ENCODE assay signal across 11 cellular contexts in the genomic region with DNA sequence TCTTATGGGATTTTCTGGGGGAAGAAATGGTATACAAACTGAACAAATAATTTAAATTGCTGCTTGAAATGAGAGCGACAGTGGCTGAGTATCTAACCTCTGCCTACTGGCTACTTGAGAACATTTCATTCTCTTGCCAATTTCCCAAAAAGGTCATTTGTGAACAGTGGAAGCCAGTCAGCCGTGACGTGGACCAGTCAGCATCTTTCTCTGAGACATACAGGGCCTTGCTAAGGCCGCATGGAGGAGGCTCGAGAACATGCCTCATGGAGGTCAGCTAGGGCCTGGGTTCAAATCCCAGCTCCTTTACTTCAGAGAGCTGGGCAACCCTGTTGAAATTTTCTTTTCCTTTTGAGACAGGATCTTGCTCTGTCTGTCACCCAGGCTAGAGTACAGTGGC. TPM values are rescaled to one million over a fixed set of nuclear protein-coding genes. Genes with fewer than 3 reads are reported as not detected.
DNase-seq lines count a peak whose midpoint lies in the region; ATAC-seq and TF ChIP-seq lines count a peak whose summit lies in the region.
"Had no signal": no experiment of that assay in that cellular context is flagged by ENCODE, and none has a peak within 500 bp of the region (broad histone marks: within the 10 kb centered on the region; RNA-seq: fewer than 3 reads in every experiment).

No MANE protein-coding gene starts in this region.

- H3K4me1 Mint-ChIP-seq in activated CD8-positive, alpha-beta memory T cell treated with anti-CD3 and anti-CD28 coated beads, Interleukin-2, amount 10 ng/mL, durations not matched to agents 7 days and 5 days: peaks cover 78% of the 10 kb centered on the region
- H3K4me1 Mint-ChIP-seq in activated T-helper 1 cell treated with anti-CD3 and anti-CD28 coated beads, Interleukin-12 subunit alpha, Interleukin-12 subunit beta, Interleukin-2, Interleukin-4 antibody, amounts not matched to agents 30 ng/mL and 10 ng/mL and 1 ng/mL, durations not matched to agents 14 hours and 24 hours and 36 hours (ENCODE audit: low read depth): peaks cover 71% of the 10 kb centered on the region

- intact Hi-C loops in activated T-helper 1 cell treated with anti-CD3 and anti-CD28 coated beads, Interleukin-12 subunit alpha, Interleukin-12 subunit beta, Interleukin-2, Interleukin-4 antibody, amounts not matched to agents 30 ng/mL and 10 ng/mL and 1 ng/mL, durations not matched to agents 14 hours and 24 hours and 36 hours (cut with micrococcal nuclease): loop anchor here (5.0 to 10.0 kb wide), 2 partner anchors 46 to 308 kb away; partner anchors contain the start of genes SLC1A5 and TMEM160
- intact Hi-C loops in stomach (cut with DNase I; ENCODE audit: low total_unique reads): no loop called here
- intact Hi-C loops in left colon (cut with DNase I, micrococcal nuclease): no loop called here

- TF ChIP-seq EP300 in stomach (IDR thresholded peaks at IDR 0.05): no peak

- ATAC-seq in activated CD8-positive, alpha-beta memory T cell treated with anti-CD3 and anti-CD28 coated beads, Interleukin-2, amount 10 ng/mL, durations not matched to agents 7 days and 5 days: no peak
- ATAC-seq in left colon: no peak
- no peak for ATAC-seq in GM21529 (IDR thresholded peaks at IDR 0.05; ENCODE audit: unreplicated experiment)

- peak overlapping the region; percentile 90 for H3K27ac Mint-ChIP-seq in activated CD8-positive, alpha-beta memory T cell treated with anti-CD3 and anti-CD28 coated beads, Interleukin-2, amount 10 ng/mL, durations not matched to agents 7 days and 5 days
- H3K27ac Mint-ChIP-seq in activated T-helper 1 cell treated with anti-CD3 and anti-CD28 coated beads, Interleukin-12 subunit alpha, Interleukin-12 subunit beta, Interleukin-2, Interleukin-4 antibody, amounts not matched to agents 30 ng/mL and 10 ng/mL and 1 ng/mL, durations not matched to agents 14 hours and 24 hours and 36 hours: peak overlapping the region; percentile 99

- no peaks in the 10 kb centered on the region for H3K27me3 Mint-ChIP-seq in activated CD8-positive, alpha-beta memory T cell treated with anti-CD3 and anti-CD28 coated beads, Interleukin-2, amount 10 ng/mL, durations not matched to agents 7 days and 5 days
- no peaks in the 10 kb centered on the region for H3K27me3 Mint-ChIP-seq in activated T-helper 1 cell treated with anti-CD3 and anti-CD28 coated beads, Interleukin-12 subunit alpha, Interleukin-12 subunit beta, Interleukin-2, Interleukin-4 antibody, amounts not matched to agents 30 ng/mL and 10 ng/mL and 1 ng/mL, durations not matched to agents 14 hours and 24 hours and 36 hours (ENCODE audit: insufficient read depth)

- H3K27ac ChIP-seq in stomach: peak overlapping the region in 4 of 5 donors; percentile 84 to 87 (median 86)

- CTCF ChIA-PET in activated CD8-positive, alpha-beta memory T cell treated with anti-CD3 and anti-CD28 coated beads, Interleukin-2, amount 10 ng/mL, durations not matched to agents 7 days and 5 days (lab: Charles Lee): interaction anchor here (0.6 to 4.1 kb wide), 10 partner anchors 9 to 80 kb away, joined by 3 to 36 read pairs (median 10); partner anchors contain the start of gene ZC3H4

- 65 to 86% (median 83%) methylated on average over 5 of the region's 5 CpGs for WGBS in stomach, 5 donors

- no peaks in the 10 kb centered on the region for H3K27me3 ChIP-seq in stomach

- peak; percentile 55 for DNase-seq in activated CD8-positive, alpha-beta memory T cell treated with anti-CD3 and anti-CD28 coated beads, Interleukin-2, amount 10 ng/mL, durations not matched to agents 7 days and 5 days
- no peak for DNase-seq in activated CD8-positive, alpha-beta memory T cell treated with anti-CD3 and anti-CD28 coated beads, Interleukin-2, amount 50 U/mL, for 48 hours
- peak; percentile 39 for DNase-seq in activated T-helper 1 cell treated with anti-CD3 and anti-CD28 coated beads, Interleukin-12 subunit alpha, Interleukin-12 subunit beta, Interleukin-2, Interleukin-4 antibody, amounts not matched to agents 30 ng/mL and 10 ng/mL and 1 ng/mL, durations not matched to agents 14 hours and 24 hours and 36 hours (ENCODE audit: low spot score)
- DNase-seq in foreskin melanocyte: peak; percentile 79
- DNase-seq in stomach: no peak
- no peak for DNase-seq in left colon
- DNase-seq in hypothalamus (lab: John Stamatoyannopoulos, UW): no peak
- DNase-seq: activated gamma-delta T cell treated with Interleukin-2 at 50 U/mL for 16 hours, NCI-H1092 treated with DMSO at 0.1 percent for 48 hours, T1000 had no signal

- H3K9me3 Mint-ChIP-seq in activated CD8-positive, alpha-beta memory T cell treated with anti-CD3 and anti-CD28 coated beads, Interleukin-2, amount 10 ng/mL, durations not matched to agents 7 days and 5 days (ENCODE audit: low read depth): no peaks in the 10 kb centered on the region
- no peaks in the 10 kb centered on the region for H3K9me3 Mint-ChIP-seq in activated T-helper 1 cell treated with anti-CD3 and anti-CD28 coated beads, Interleukin-12 subunit alpha, Interleukin-12 subunit beta, Interleukin-2, Interleukin-4 antibody, amounts not matched to agents 30 ng/mL and 10 ng/mL and 1 ng/mL, durations not matched to agents 14 hours and 24 hours and 36 hours

- peaks cover 47% of the 10 kb centered on the region for H3K36me3 Mint-ChIP-seq in activated CD8-positive, alpha-beta memory T cell treated with anti-CD3 and anti-CD28 coated beads, Interleukin-2, amount 10 ng/mL, durations not matched to agents 7 days and 5 days
- H3K36me3 Mint-ChIP-seq in activated T-helper 1 cell treated with anti-CD3 and anti-CD28 coated beads, Interleukin-12 subunit alpha, Interleukin-12 subunit beta, Interleukin-2, Interleukin-4 antibody, amounts not matched to agents 30 ng/mL and 10 ng/mL and 1 ng/mL, durations not matched to agents 14 hours and 24 hours and 36 hours (ENCODE audit: low read depth): peaks cover 54% of the 10 kb centered on the region

- no peaks in the 10 kb centered on the region for H3K9me3 ChIP-seq in stomach

- H3K36me3 ChIP-seq in stomach: peaks cover 45 to 66% (median 60%) of the 10 kb centered on the region in 4 donors

- H3K4me3 ChIP-seq in stomach: no peak overlapping the region

- no peak for TF ChIP-seq CTCF in stomach (IDR thresholded peaks at IDR 0.05)

- peak overlapping the region; percentile 81 for H3K4me3 Mint-ChIP-seq in activated CD8-positive, alpha-beta memory T cell treated with anti-CD3 and anti-CD28 coated beads, Interleukin-2, amount 10 ng/mL, durations not matched to agents 7 days and 5 days
- H3K4me3 Mint-ChIP-seq in activated T-helper 1 cell treated with anti-CD3 and anti-CD28 coated beads, Interleukin-12 subunit alpha, Interleukin-12 subunit beta, Interleukin-2, Interleukin-4 antibody, amounts not matched to agents 30 ng/mL and 10 ng/mL and 1 ng/mL, durations not matched to agents 14 hours and 24 hours and 36 hours: peak overlapping the region; percentile 93

- no peak for TF ChIP-seq POLR2A in stomach (IDR thresholded peaks at IDR 0.05)

- peaks cover 45 to 52% (median 48%) of the 10 kb centered on the region in 4 donors for H3K4me1 ChIP-seq in stomach

RNA-seq across cellular contexts. Expression of gene ZC3H4, which starts 20.3 kb away (rescaled TPM):
- 100 to 1,000 TPM in 1 of 2 experiments, 10 to 100 TPM in 1; 98.9 to 114 TPM for total RNA-seq in activated CD8-positive, alpha-beta memory T cell treated with anti-CD3 and anti-CD28 coated beads, Interleukin-2, amount 10 ng/mL, durations not matched to agents 7 days and 5 days
- 111 and 114 TPM in 2 replicates for total RNA-seq in activated T-helper 1 cell treated with anti-CD3 and anti-CD28 coated beads, Interleukin-12 subunit alpha, Interleukin-12 subunit beta, Interleukin-2, Interleukin-4 antibody, amounts not matched to agents 30 ng/mL and 10 ng/mL and 1 ng/mL, durations not matched to agents 14 hours and 24 hours and 36 hours
- total RNA-seq in stomach (10 to 100 TPM; 14.7 to 78.5 (median 38.8) TPM), left colon (10 to 100 TPM; 45.8 to 47.0 TPM)
- 1 to 10 TPM; 4.7 to 8.5 (median 5.7) TPM for polyA plus RNA-seq in stomach

RNA-seq across cellular contexts. Expression of gene SAE1, which starts 37.4 kb away (rescaled TPM):
- 100 to 1,000 TPM; 153 to 171 TPM for total RNA-seq in activated CD8-positive, alpha-beta memory T cell treated with anti-CD3 and anti-CD28 coated beads, Interleukin-2, amount 10 ng/mL, durations not matched to agents 7 days and 5 days
- 141 and 142 TPM in 2 replicates for total RNA-seq in activated T-helper 1 cell treated with anti-CD3 and anti-CD28 coated beads, Interleukin-12 subunit alpha, Interleukin-12 subunit beta, Interleukin-2, Interleukin-4 antibody, amounts not matched to agents 30 ng/mL and 10 ng/mL and 1 ng/mL, durations not matched to agents 14 hours and 24 hours and 36 hours
- total RNA-seq in stomach (100 to 1,000 TPM in 1 of 5 donors, 10 to 100 TPM in 4; 16.2 to 373 (median 38.7) TPM), left colon (10 to 100 TPM; 58.4 to 60.7 TPM)
- polyA plus RNA-seq in stomach: 10 to 100 TPM; 37.8 to 53.9 (median 48.4) TPM

RNA-seq across cellular contexts. Expression of gene TMEM160, which starts 44.8 kb away (rescaled TPM):
- 10 to 100 TPM; 77.5 to 87.8 TPM for total RNA-seq in activated CD8-positive, alpha-beta memory T cell treated with anti-CD3 and anti-CD28 coated beads, Interleukin-2, amount 10 ng/mL, durations not matched to agents 7 days and 5 days
- total RNA-seq in activated T-helper 1 cell treated with anti-CD3 and anti-CD28 coated beads, Interleukin-12 subunit alpha, Interleukin-12 subunit beta, Interleukin-2, Interleukin-4 antibody, amounts not matched to agents 30 ng/mL and 10 ng/mL and 1 ng/mL, durations not matched to agents 14 hours and 24 hours and 36 hours: 51.0 and 52.1 TPM in 2 replicates
- total RNA-seq in stomach: 100 to 1,000 TPM in 1 of 5 donors, 10 to 100 TPM in 2, 1 to 10 TPM in 1, not detected in 1; 7.0 to 232 (median 23.9) TPM
- polyA plus RNA-seq in stomach: 10 to 100 TPM in 2 of 3 donors, 1 to 10 TPM in 1; 5.4 to 76.1 (median 59.0) TPM
- total RNA-seq in left colon: 10 to 100 TPM; 27.6 to 33.1 TPM

Comparison
In these comparisons a context has a peak if more than half of its experiments do, and no peak if none do; other contexts are left out.
1. DNase-seq: peak in activated CD8-positive, alpha-beta memory T cell treated with anti-CD3 and anti-CD28 coated beads, Interleukin-2, amount 10 ng/mL, durations not matched to agents 7 days and 5 days (single experiment), activated T-helper 1 cell treated with anti-CD3 and anti-CD28 coated beads, Interleukin-12 subunit alpha, Interleukin-12 subunit beta, Interleukin-2, Interleukin-4 antibody, amounts not matched to agents 30 ng/mL and 10 ng/mL and 1 ng/mL, durations not matched to agents 14 hours and 24 hours and 36 hours (single experiment) and foreskin melanocyte (single experiment); none in activated CD8-positive, alpha-beta memory T cell treated with anti-CD3 and anti-CD28 coated beads, Interleukin-2, amount 50 U/mL, for 48 hours (single experiment), stomach (single experiment), left colon (0 of 2) and hypothalamus (0 of 51).